Comparison of ENCODE assay signal across 13 cellular contexts in the genomic region with DNA sequence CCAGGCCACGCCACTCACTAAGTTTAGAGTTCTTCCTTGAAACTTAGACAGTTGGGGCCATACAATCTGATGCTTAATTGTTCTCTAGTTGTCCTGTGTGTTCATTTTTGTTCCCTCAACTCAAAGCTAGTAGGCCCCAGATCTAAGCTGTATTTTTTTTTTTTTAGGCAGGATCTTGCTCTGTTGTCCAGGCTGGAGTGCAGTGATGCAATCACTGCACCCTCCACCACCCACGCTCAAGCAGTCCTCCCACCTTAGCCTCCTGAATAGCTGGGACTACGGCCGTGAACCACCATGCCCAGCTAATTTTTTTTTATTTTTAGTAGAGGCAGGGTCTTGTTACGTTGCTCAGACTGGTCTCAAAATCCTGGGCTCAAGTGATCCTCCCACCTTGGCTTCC. TPM values are rescaled to one million over a fixed set of nuclear protein-coding genes. Genes with fewer than 3 reads are reported as not detected.
DNase-seq lines count a peak whose midpoint lies in the region; ATAC-seq and TF ChIP-seq lines count a peak whose summit lies in the region.
"Had no signal": no experiment of that assay in that cellular context is flagged by ENCODE, and none has a peak within 500 bp of the region (broad histone marks: within the 10 kb centered on the region; RNA-seq: fewer than 3 reads in every experiment).

No MANE protein-coding gene starts in this region.

- peak overlapping the region; percentile 33 to 76 for H3K4me3 Mint-ChIP-seq in activated T-cell treated with anti-CD3 and anti-CD28 coated beads, Interleukin-2, amount 50 U/mL, for 72 hours
- no peak overlapping the region for H3K4me3 Mint-ChIP-seq in mesothelial cell of epicardium

- H3K4me1 Mint-ChIP-seq in activated T-cell treated with anti-CD3 and anti-CD28 coated beads, Interleukin-2, amount 50 U/mL, for 72 hours (ENCODE audit: low read depth), result peaks cover 8% of the 10 kb centered on the region
- no peaks in the 10 kb centered on the region for H3K4me1 Mint-ChIP-seq in mesothelial cell of epicardium

- peaks cover 15 to 25% of the 10 kb centered on the region in 2 donors for H3K36me3 Mint-ChIP-seq in activated T-cell treated with anti-CD3 and anti-CD28 coated beads, Interleukin-2, amount 50 U/mL, for 72 hours (ENCODE audit: insufficient read depth in 2 of 2)
- peaks cover 28% of the 10 kb centered on the region for H3K36me3 Mint-ChIP-seq in mesothelial cell of epicardium

- H3K4me1 ChIP-seq in ascending aorta, result peaks cover 24 to 56% of the 10 kb centered on the region in 2 donors
- peaks cover 93% of the 10 kb centered on the region for H3K4me1 ChIP-seq in lower lobe of right lung
- H3K4me1 ChIP-seq in thyroid gland, result peaks cover 43 to 77% of the 10 kb centered on the region in 2 donors

- intact Hi-C loops in ascending aorta (cut with DNase I), result no loop called here
- intact Hi-C loops in lower lobe of right lung (cut with DNase I), result loop anchor here (5.0 kb wide), 1 partner anchor 33 kb away; no protein-coding TSS in a partner anchor
- intact Hi-C loops in thyroid gland (cut with DNase I), result no loop called here

- H3K27ac ChIP-seq in ascending aorta, result peak overlapping the region; percentile 97 to 98
- H3K27ac ChIP-seq in lower lobe of right lung, result peak overlapping the region; percentile 96
- peak overlapping the region; percentile 98 to 100 (median 100) for H3K27ac ChIP-seq in thyroid gland

- H3K9me3 Mint-ChIP-seq in activated T-cell treated with anti-CD3 and anti-CD28 coated beads, Interleukin-2, amount 50 U/mL, for 72 hours, result no peaks in the 10 kb centered on the region
- H3K9me3 Mint-ChIP-seq in mesothelial cell of epicardium, result no peaks in the 10 kb centered on the region

- H3K36me3 ChIP-seq in ascending aorta (peaks cover 51 to 55% of the 10 kb centered on the region in 2 donors), lower lobe of right lung (peaks cover 74% of the 10 kb centered on the region), thyroid gland (peaks cover 44 to 51% of the 10 kb centered on the region in 2 donors)

- TF ChIP-seq POLR2A in thyroid gland (IDR thresholded peaks at IDR 0.05), result no peak

- TF ChIP-seq CTCF in ascending aorta (IDR thresholded peaks at IDR 0.05), result no peak
- no peak for TF ChIP-seq CTCF in lower lobe of right lung (IDR thresholded peaks at IDR 0.05)
- no peak for TF ChIP-seq CTCF in thyroid gland (IDR thresholded peaks at IDR 0.05)
- no peak for TF ChIP-seq CTCF in mesothelial cell of epicardium (IDR thresholded peaks at IDR 0.05; ENCODE audit: unreplicated experiment)

- H3K9me3 ChIP-seq in ascending aorta (no peaks in the 10 kb centered on the region), lower lobe of right lung (no peaks in the 10 kb centered on the region), thyroid gland (no peaks in the 10 kb centered on the region)

- H3K27ac Mint-ChIP-seq in activated T-cell treated with anti-CD3 and anti-CD28 coated beads, Interleukin-2, amount 50 U/mL, for 72 hours, result peak overlapping the region; percentile 43
- no peak overlapping the region for H3K27ac Mint-ChIP-seq in mesothelial cell of epicardium

- H3K4me3 ChIP-seq in ascending aorta (peak overlapping the region; percentile 90 to 93), lower lobe of right lung (peak overlapping the region; percentile 94), thyroid gland (replicated peaks in 1 of 3) (no peak overlapping the region)

- no peaks in the 10 kb centered on the region for H3K27me3 Mint-ChIP-seq in activated T-cell treated with anti-CD3 and anti-CD28 coated beads, Interleukin-2, amount 50 U/mL, for 72 hours (ENCODE audit: low read depth)
- no peaks in the 10 kb centered on the region for H3K27me3 Mint-ChIP-seq in mesothelial cell of epicardium (ENCODE audit: low read depth)

- DNase-seq in activated T-cell treated with anti-CD3 and anti-CD28 coated beads, Interleukin-2, amount 50 U/mL, for 72 hours, result no peak
- DNase-seq in activated T-cell treated with anti-CD3 and anti-CD28 coated beads for 4 hours (no peak), ascending aorta (ENCODE audit: low spot score in 2 of 2) (no peak), lower lobe of right lung (no peak), thyroid gland (no peak), mesothelial cell of epicardium (ENCODE audit: low spot score in 2 of 2, unreplicated experiment in 2 of 2) (no peak)
- DNase-seq in stimulated activated CD4-positive, alpha-beta T cell treated with anti-CD3 and anti-CD28 coated beads, Interleukin-2, amount 100 ng/mL, for 48 hours, result no peak
- DNase-seq: activated CD8-positive, alpha-beta memory T cell treated with anti-CD3 and anti-CD28 coated beads, Interleukin-2, amount 50 U/mL, for 48 hours; AML-193; effector memory CD4-positive, alpha-beta T cell; NCI-H2171; SIG-M5 had no signal

- 74 to 78% methylated on average over 5 of the region's 5 CpGs for WGBS in thyroid gland, 2 donors

- H3K27me3 ChIP-seq in ascending aorta, result no peaks in the 10 kb centered on the region
- no peaks in the 10 kb centered on the region for H3K27me3 ChIP-seq in lower lobe of right lung (ENCODE audit: low read depth)
- no peaks in the 10 kb centered on the region for H3K27me3 ChIP-seq in thyroid gland

- no peak for ATAC-seq in activated T-cell treated with anti-CD3 and anti-CD28 coated beads, Interleukin-2, amount 50 U/mL, for 72 hours (replicated peaks in 1 of 2)
- ATAC-seq in lower lobe of right lung (no peak), GM18517 (IDR thresholded peaks at IDR 0.05; ENCODE audit: unreplicated experiment) (no peak)

RNA-seq across cellular contexts. Expression of a gene that starts 7.5 kb away (rescaled TPM):
- 10 to 100 TPM; 48.4 to 52.1 TPM for total RNA-seq in activated T-cell treated with anti-CD3 and anti-CD28 coated beads, Interleukin-2, amount 50 U/mL, for 72 hours
- total RNA-seq in ascending aorta (528 TPM), lower lobe of right lung (165 TPM), thyroid gland (100 to 1,000 TPM; 131 to 185 (median 150) TPM), mesothelial cell of epicardium (65.4 to 70.4 TPM (median 68.9 TPM) in 3 replicates)

RNA-seq across cellular contexts. Expression of a gene that starts 23.9 kb away (rescaled TPM):
- total RNA-seq in activated T-cell treated with anti-CD3 and anti-CD28 coated beads, Interleukin-2, amount 50 U/mL, for 72 hours, result not detected
- not detected for total RNA-seq in ascending aorta
- 2.9 TPM for total RNA-seq in lower lobe of right lung
- 100 to 1,000 TPM in 1 of 4 donors, 10 to 100 TPM in 1, 1 to 10 TPM in 2; 4.0 to 325 (median 14.1) TPM for total RNA-seq in thyroid gland
- 16.1 to 18.3 TPM (median 16.4 TPM) in 3 replicates for total RNA-seq in mesothelial cell of epicardium

RNA-seq across cellular contexts. Expression of a gene that starts 41.0 kb away (rescaled TPM):
- total RNA-seq in activated T-cell treated with anti-CD3 and anti-CD28 coated beads, Interleukin-2, amount 50 U/mL, for 72 hours, result under 1 TPM; 0.29 to 0.67 TPM
- 14.3 TPM for total RNA-seq in ascending aorta
- 156 TPM for total RNA-seq in lower lobe of right lung
- total RNA-seq in thyroid gland, result 100 to 1,000 TPM; 229 to 449 (median 336) TPM
- total RNA-seq in mesothelial cell of epicardium, result 20.1 to 21.5 TPM (median 20.3 TPM) in 3 replicates

RNA-seq across cellular contexts. Expression of a gene that starts 49.6 kb away (rescaled TPM):
- 1 to 10 TPM; 1.3 to 1.9 TPM for total RNA-seq in activated T-cell treated with anti-CD3 and anti-CD28 coated beads, Interleukin-2, amount 50 U/mL, for 72 hours
- total RNA-seq in ascending aorta, result 284 TPM
- 122 TPM for total RNA-seq in lower lobe of right lung
- 100 to 1,000 TPM; 152 to 215 (median 178) TPM for total RNA-seq in thyroid gland
- 61.7 to 68.1 TPM (median 66.8 TPM) in 3 replicates for total RNA-seq in mesothelial cell of epicardium

Comparison
In these comparisons a context has a peak if more than half of its experiments do, and no peak if none do; other contexts are left out.
1. H3K4me3 ChIP-seq: peak in ascending aorta (2 of 2) and lower lobe of right lung (single experiment); none in thyroid gland (0 of 3).
2. Peak in every context shown above with its lines, with median percentiles within 50 percentile points of each other: H3K27ac ChIP-seq.